Comparison of ENCODE assay signal across 10 cellular contexts in the genomic region with DNA sequence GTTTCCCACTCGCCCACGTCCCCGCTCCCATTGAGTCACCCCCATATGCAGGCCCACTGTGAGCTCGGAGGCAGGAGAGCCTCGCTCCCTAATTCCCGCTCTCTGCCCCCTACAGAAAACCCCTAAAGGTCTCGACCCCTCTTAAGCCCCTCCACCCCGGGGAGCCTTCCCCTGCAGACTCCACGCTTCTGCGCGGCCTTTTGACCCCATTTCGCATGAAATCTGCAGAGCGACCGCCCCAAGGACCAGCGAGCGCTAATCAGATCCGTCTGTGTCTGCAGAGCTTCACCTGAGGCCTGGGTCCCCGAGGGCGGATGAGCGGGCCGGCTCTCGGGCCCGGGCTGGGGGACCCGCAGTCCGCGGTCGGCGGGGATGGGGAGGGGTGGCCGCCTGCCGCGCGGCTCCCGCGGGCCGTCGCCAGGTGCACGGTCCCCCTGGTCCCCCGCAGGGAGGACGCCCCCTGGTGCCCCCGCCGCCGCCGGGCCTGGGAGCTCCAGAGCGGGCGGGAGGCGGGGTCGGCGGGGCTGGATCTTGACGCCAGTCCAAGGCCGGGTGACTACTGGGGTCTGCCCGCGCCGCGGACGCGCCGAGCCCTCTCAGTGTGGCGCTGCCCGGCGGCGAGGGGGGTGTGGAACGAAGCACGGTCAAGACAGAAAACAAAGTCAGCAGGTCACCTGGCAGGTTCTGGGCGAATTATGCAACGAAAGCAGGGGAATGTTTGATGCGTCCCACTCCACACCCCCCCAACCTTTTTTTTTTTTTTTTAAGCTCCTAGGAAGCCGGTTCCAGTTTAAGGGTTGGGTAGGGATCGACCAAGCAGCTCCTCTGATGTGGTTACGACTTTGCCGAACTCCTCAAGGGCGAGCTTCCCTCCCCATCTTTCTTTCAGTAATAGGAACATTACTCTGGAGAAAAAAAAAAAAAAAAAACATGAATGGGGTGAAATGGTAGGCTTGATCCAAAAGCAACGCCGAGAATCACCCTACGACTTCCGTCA. TPM values are rescaled to one million over a fixed set of nuclear protein-coding genes. Genes with fewer than 3 reads are reported as not detected.
DNase-seq lines count a peak whose midpoint lies in the region; ATAC-seq and TF ChIP-seq lines count a peak whose summit lies in the region.
"Had no signal": no experiment of that assay in that cellular context is flagged by ENCODE, and none has a peak within 500 bp of the region (broad histone marks: within the 10 kb centered on the region; RNA-seq: fewer than 3 reads in every experiment).

No MANE protein-coding gene starts in this region.

- intact Hi-C loops in Right ventricle myocardium inferior (cut with DNase I) (no loop called here), PC-9 (cut with micrococcal nuclease; ENCODE audit: unreplicated experiment) (loop anchor here (5.0 kb wide), 1 partner anchor 94 kb away; no protein-coding TSS in a partner anchor)

- WGBS in ectodermal cell, 2 experiments = 4% methylated on average over 70 to 75 of the region's 75 CpGs
- 17 to 22% methylated on average over 30 to 63 of the region's 75 CpGs for WGBS in mesodermal cell (ENCODE audit: insufficient coverage in 2 of 2), 2 experiments
- 21 to 27% methylated on average over 50 to 64 of the region's 75 CpGs for WGBS in tibial nerve, 2 donors

- no peak overlapping the region for H3K4me2 ChIP-seq in PC-9

- TF ChIP-seq CTCF in cardiac muscle cell (IDR thresholded peaks at IDR 0.05; ENCODE audit: low read depth, low read length) (no peak), tibial nerve (IDR thresholded peaks at IDR 0.05) (no peak), PC-9 (conservative IDR thresholded peaks at IDR 0.05) (no peak)

- BruUV-seq in PC-9 (replicated peaks; lab: Mats Ljungman, UMichigan) = no TSS peak

- H3K27ac ChIP-seq in cardiac muscle cell (no peak overlapping the region), ectodermal cell (ENCODE audit: insufficient read depth, low read depth, low read length, poor library complexity, severe bottlenecking) (no peak overlapping the region), mesodermal cell (ENCODE audit: low read depth, low read length, severe bottlenecking) (peak overlapping the region; percentile 55), tibial nerve (no peak overlapping the region), PC-9 (no peak overlapping the region)

- no peaks in the 10 kb centered on the region for H3K36me3 ChIP-seq in cardiac muscle cell
- peaks cover 12% of the 10 kb centered on the region for H3K36me3 ChIP-seq in ectodermal cell (ENCODE audit: control insufficient read depth, insufficient read depth, low read length)
- peaks cover 33% of the 10 kb centered on the region for H3K36me3 ChIP-seq in mesodermal cell (ENCODE audit: control insufficient read depth, insufficient read depth, low read length)
- peaks cover 0 to 10% (median 0%) of the 10 kb centered on the region in 3 donors for H3K36me3 ChIP-seq in tibial nerve
- peaks cover 5% of the 10 kb centered on the region; the same call in 1 of the 2 replicates for H3K36me3 ChIP-seq in PC-9 (ENCODE audit: low read depth)

- H2AFZ ChIP-seq in PC-9 = no peak overlapping the region

- ATAC-seq in Right ventricle myocardium inferior (no peak), HG02759 (IDR thresholded peaks at IDR 0.05; ENCODE audit: unreplicated experiment) (no peak)

- no peaks in the 10 kb centered on the region for H4K20me1 ChIP-seq in PC-9 (ENCODE audit: insufficient read depth)

- POLR2A ChIA-PET in PC-9 (lab: Charles Lee; ENCODE audit: unreplicated experiment) = interaction anchor here (0.7 kb wide), 1 partner anchor 223 kb away, joined by 3 read pairs; no protein-coding TSS in a partner anchor

- H3K79me2 ChIP-seq in PC-9 (ENCODE audit: low read depth) = no peaks in the 10 kb centered on the region

- no peaks in the 10 kb centered on the region; the same call in 1 of the 2 replicates for H3F3A ChIP-seq in PC-9 (ENCODE audit: insufficient read depth, low read depth)

- no peaks in the 10 kb centered on the region for H3K4me1 ChIP-seq in cardiac muscle cell (ENCODE audit: low read depth)
- H3K4me1 ChIP-seq in ectodermal cell (ENCODE audit: control insufficient read depth, insufficient read depth, low read length) = peaks cover 25% of the 10 kb centered on the region
- H3K4me1 ChIP-seq in mesodermal cell (ENCODE audit: control insufficient read depth, insufficient read depth, low read length, poor library complexity, severe bottlenecking) = peaks cover 52% of the 10 kb centered on the region
- peaks cover 0 to 24% (median 0%) of the 10 kb centered on the region in 4 donors for H3K4me1 ChIP-seq in tibial nerve
- no peaks in the 10 kb centered on the region for H3K4me1 ChIP-seq in PC-9 (replicated peaks; ENCODE audit: insufficient read depth)

- CTCF ChIA-PET in PC-9 (lab: Charles Lee) = interaction anchor here (0.5 to 0.6 kb wide), 2 partner anchors 43 to 239 kb away, joined by 3 read pairs; no protein-coding TSS in a partner anchor

- H3K9me2 ChIP-seq in PC-9 (ENCODE audit: insufficient read depth) = no peaks in the 10 kb centered on the region

- DNase-seq in cardiac muscle cell (ENCODE audit: low read depth in 1 of 2, low spot score in 1 of 2) (peak in 1 of 2 donors; percentile 67), Right ventricle myocardium inferior (ENCODE audit: missing footprints) (no peak), tibial nerve (ENCODE audit: low spot score in 2 of 2) (no peak), PC-9 (no peak), NCI-H226 (no peak)
- DNase-seq: activated T-cell treated with anti-CD3 and anti-CD28 coated beads, Interleukin-2, amount 50 U/mL, for 72 hours; NCI-H1436 treated with DMSO at 0.1 percent for 48 hours had no signal

- no peak for TF ChIP-seq EP300 in tibial nerve (IDR thresholded peaks at IDR 0.05)

- no peak for TF ChIP-seq POLR2A in tibial nerve (IDR thresholded peaks at IDR 0.05)

- H3K4me3 ChIP-seq in cardiac muscle cell = peak overlapping the region; percentile 31
- peak overlapping the region; percentile 38 for H3K4me3 ChIP-seq in ectodermal cell (ENCODE audit: insufficient read depth, low read depth, low read length)
- peak overlapping the region; percentile 9 for H3K4me3 ChIP-seq in mesodermal cell (ENCODE audit: extremely low read depth, insufficient read depth, low read length, poor library complexity, severe bottlenecking)
- peak overlapping the region; percentile 5 to 43 (median 8) for H3K4me3 ChIP-seq in tibial nerve
- no peak overlapping the region for H3K4me3 ChIP-seq in PC-9

- H3K9me3 ChIP-seq in cardiac muscle cell (ENCODE audit: low read depth) (no peaks in the 10 kb centered on the region), ectodermal cell (ENCODE audit: control insufficient read depth, low read length) (no peaks in the 10 kb centered on the region), mesodermal cell (ENCODE audit: control insufficient read depth, low read length) (no peaks in the 10 kb centered on the region), tibial nerve (no peaks in the 10 kb centered on the region), PC-9 (ENCODE audit: insufficient read depth, low read depth) (no peaks in the 10 kb centered on the region)

- H3K27me3 ChIP-seq in cardiac muscle cell = peaks cover 46% of the 10 kb centered on the region
- H3K27me3 ChIP-seq in ectodermal cell (ENCODE audit: control insufficient read depth, insufficient read depth, low read length, poor library complexity, severe bottlenecking) = peaks cover 72% of the 10 kb centered on the region
- peaks cover 0 to 51% of the 10 kb centered on the region in 2 donors for H3K27me3 ChIP-seq in tibial nerve
- no peaks in the 10 kb centered on the region for H3K27me3 ChIP-seq in PC-9 (ENCODE audit: insufficient read depth, low read depth)

RNA-seq across cellular contexts. Expression of gene BMP4, which starts 9.9 kb away (rescaled TPM):
- total RNA-seq in cardiac muscle cell = 10.6 and 13.6 TPM in 2 replicates
- polyA plus RNA-seq in cardiac muscle cell = 11.4 and 12.1 TPM in 2 replicates
- 6.1 TPM for total RNA-seq in Right ventricle myocardium inferior
- 64.6 TPM for polyA plus RNA-seq in ectodermal cell (2013, experiment 1 of 4)
- polyA plus RNA-seq in ectodermal cell (2013, experiment 2 of 4) = 53.2 TPM
- polyA plus RNA-seq in ectodermal cell (2013, experiment 3 of 4) = 50.4 TPM
- 62.6 TPM for polyA plus RNA-seq in ectodermal cell (2013, experiment 4 of 4)
- polyA plus RNA-seq in mesodermal cell (2013, experiment 1 of 2) = 326 TPM
- polyA plus RNA-seq in mesodermal cell (2013, experiment 2 of 2) = 325 TPM
- total RNA-seq in tibial nerve = 10 to 100 TPM in 3 of 4 donors, 1 to 10 TPM in 1; 5.1 to 21.6 (median 14.8) TPM
- total RNA-seq in PC-9 (2021) = 62.4 and 63.5 TPM in 2 replicates
